In genomic region chr7:29915481-29916215, GRCh38 we compare ENCODE assay signal across 14 cellular contexts.
DNase-seq lines count a peak whose midpoint lies in the region; ATAC-seq and TF ChIP-seq lines count a peak whose summit lies in the region.
"Had no signal": no experiment of that assay in that cellular context is flagged by ENCODE, and none has a peak within 500 bp of the region (broad histone marks: within the 10 kb centered on the region; RNA-seq: fewer than 3 reads in every experiment).

No MANE protein-coding gene starts in this region.

- peak; percentile 43 for DNase-seq in EL
- peak; percentile 67 for DNase-seq in NCI-H2171 treated with DMSO at 0.1 percent for 48 hours (lab: John Stamatoyannopoulos, UW)
- peak; percentile 89 for DNase-seq in esophagus muscularis mucosa (ENCODE audit: extremely low spot score)
- DNase-seq in trophoblast cell, result no peak
- no peak for DNase-seq in HEK293T (ENCODE audit: extremely low spot score)
- DNase-seq in NCI-H1436 (lab: John Stamatoyannopoulos, UW), result no peak
- no peak for DNase-seq in activated CD4-positive, alpha-beta T cell treated with anti-CD3 and anti-CD28 coated beads, Interleukin-2, amount 50 U/mL, for 1 hour
- DNase-seq: activated CD4-positive, alpha-beta memory T cell treated with anti-CD3 and anti-CD28 coated beads for 36 hours; cerebellar nuclear complex; NCI-H187 treated with DMSO at 0.1 percent for 48 hours; stimulated activated naive B cell treated with anti-CD40 and anti-IgM and Interleukin-4, amounts not matched to agents 10 μg/mL and 1 μg/mL and 100 μg/mL, for 72 hours; T-helper 17 cell had no signal

- POLR2A ChIA-PET in HEK293T (lab: Yijun Ruan, JAX), result no interaction called here

- no peak overlapping the region for H3K4me2 ChIP-seq in trophoblast cell (ENCODE audit: low read length)

- no peak overlapping the region for H2AFZ ChIP-seq in trophoblast cell (ENCODE audit: insufficient read depth, low read length, poor library complexity)

- H3K27me3 ChIP-seq in esophagus muscularis mucosa (no peaks in the 10 kb centered on the region), trophoblast cell (ENCODE audit: insufficient read depth, low read length) (no peaks in the 10 kb centered on the region)

- no peak for TF ChIP-seq CTCF in esophagus muscularis mucosa (IDR thresholded peaks at IDR 0.05)

- H3K9me3 ChIP-seq in esophagus muscularis mucosa (no peaks in the 10 kb centered on the region), trophoblast cell (ENCODE audit: insufficient read depth, low read depth, low read length) (no peaks in the 10 kb centered on the region)

- no peak for TF ChIP-seq EP300 in esophagus muscularis mucosa (IDR thresholded peaks at IDR 0.05)

- H4K12ac ChIP-seq in trophoblast cell (ENCODE audit: low read depth, low read length), result no peak overlapping the region

- H2BK120ac ChIP-seq in trophoblast cell (ENCODE audit: insufficient read depth, low read length, poor library complexity), result no peak overlapping the region

- intact Hi-C loops in esophagus muscularis mucosa (cut with DNase I), result no loop called here

- CTCF ChIA-PET in HEK293T (lab: Yijun Ruan, JAX), result interaction anchor here (0.5 kb wide), 1 partner anchor 988 kb away, joined by 3 read pairs; no protein-coding TSS in a partner anchor

- no peak overlapping the region for H4K91ac ChIP-seq in trophoblast cell (ENCODE audit: low read depth, low read length)

- WGBS in esophagus muscularis mucosa, result 30% methylated on average over 7 of the region's 7 CpGs
- no CpG with 5 or more reads among the region's 7 CpGs for whole genome bisulfite sequencing in trophoblast cell (ENCODE audit: extremely low coverage, insufficient coverage, insufficient read length)

- H4K8ac ChIP-seq in trophoblast cell (ENCODE audit: low read depth, low read length), result no peak overlapping the region

- H3K36me3 ChIP-seq in esophagus muscularis mucosa (peaks cover 0 to 9% (median 7%) of the 10 kb centered on the region in 4 donors), trophoblast cell (ENCODE audit: control insufficient read depth in 1 of 2, insufficient read depth in 2 of 2, low read length in 2 of 2) (peaks cover 4 to 11% of the 10 kb centered on the region in 2 experiments)

- no peak for ATAC-seq in HG03571 (IDR thresholded peaks at IDR 0.05; ENCODE audit: unreplicated experiment)
- ATAC-seq: stimulated activated naive B cell treated with anti-CD40 and anti-IgM and Interleukin-4, amounts not matched to agents 10 μg/mL and 1 μg/mL and 100 μg/mL, for 72 hours; T-helper 17 cell had no signal

- no peak overlapping the region for H3K23ac ChIP-seq in trophoblast cell (ENCODE audit: low read length)

- H3K4me1 ChIP-seq in esophagus muscularis mucosa (peaks cover 4 to 15% (median 13%) of the 10 kb centered on the region in 4 donors), trophoblast cell (ENCODE audit: control insufficient read depth in 1 of 2, insufficient read depth in 2 of 2, low read length in 2 of 2) (peaks cover 3 to 6% of the 10 kb centered on the region in 2 experiments)

- peak overlapping the region in 3 of 4 donors; percentile 11 to 33 (median 13) for H3K27ac ChIP-seq in esophagus muscularis mucosa (replicated peaks in 1 of 4)
- H3K27ac ChIP-seq in trophoblast cell (ENCODE audit: low read depth, low read length), result no peak overlapping the region

- H2AK5ac ChIP-seq in trophoblast cell (ENCODE audit: low read length), result no peak overlapping the region

- H2BK5ac ChIP-seq in trophoblast cell (ENCODE audit: low read depth, low read length, poor library complexity), result no peak overlapping the region

- H3K4me3 ChIP-seq in esophagus muscularis mucosa (no peak overlapping the region), trophoblast cell (ENCODE audit: low read depth, low read length) (no peak overlapping the region)
- H3K4me3 ChIP-seq: lung had no signal

- no peaks in the 10 kb centered on the region for H3K79me2 ChIP-seq in trophoblast cell (ENCODE audit: control insufficient read depth, insufficient read depth, low read length, poor library complexity)

- H3K9ac ChIP-seq in trophoblast cell (ENCODE audit: low read length), result peak overlapping the region; percentile 51

- H3K14ac ChIP-seq in trophoblast cell (ENCODE audit: low read length), result no peak overlapping the region

- no peak for TF ChIP-seq POLR2A in esophagus muscularis mucosa (IDR thresholded peaks at IDR 0.05; ENCODE audit: low read depth)

- H3K79me1 ChIP-seq in trophoblast cell (ENCODE audit: low read length), result no peaks in the 10 kb centered on the region

- no peak overlapping the region for H2BK12ac ChIP-seq in trophoblast cell (ENCODE audit: low read length)

- no peak overlapping the region for H3K4ac ChIP-seq in trophoblast cell (ENCODE audit: low read depth, low read length)

- no peak overlapping the region for H3K18ac ChIP-seq in trophoblast cell (ENCODE audit: low read length)

TF ChIP-seq in HEK293T, 16 proteins besides CTCF, POLR2A, EP300 and RAD21:
- TF ChIP-seq BHLHE40 (IDR thresholded peaks at IDR 0.05; ENCODE audit: borderline replicate concordance) (no peak), CTBP1 (IDR thresholded peaks at IDR 0.05; ENCODE audit: borderline replicate concordance) (no peak), TARDBP (IDR thresholded peaks at IDR 0.05) (no peak), SUZ12 (IDR thresholded peaks at IDR 0.05) (no peak), FOXM1 (IDR thresholded peaks at IDR 0.05; ENCODE audit: borderline replicate concordance) (no peak), ELF4 (IDR thresholded peaks at IDR 0.05) (no peak), L3MBTL2 (conservative IDR thresholded peaks at IDR 0.05) (no peak), PKNOX1 (IDR thresholded peaks at IDR 0.05) (no peak), HDGF (IDR thresholded peaks at IDR 0.05; ENCODE audit: borderline replicate concordance) (no peak), SP1 (IDR thresholded peaks at IDR 0.05) (no peak), LEF1 (IDR thresholded peaks at IDR 0.05; ENCODE audit: borderline replicate concordance) (no peak), FOXA1 (IDR thresholded peaks at IDR 0.05) (no peak), NFRKB (IDR thresholded peaks at IDR 0.05) (no peak), ARNT (IDR thresholded peaks at IDR 0.05) (no peak), ZNF384 (IDR thresholded peaks at IDR 0.05) (no peak), FOXK2 (IDR thresholded peaks at IDR 0.05) (no peak)

Comparison
In these comparisons a context has a peak if more than half of its experiments do, and no peak if none do; other contexts are left out.
1. DNase-seq: peak in EL (single experiment), NCI-H2171 treated with DMSO at 0.1 percent for 48 hours (single experiment) and esophagus muscularis mucosa (single experiment); none in trophoblast cell (0 of 2), HEK293T (single experiment), NCI-H1436 (single experiment) and activated CD4-positive, alpha-beta T cell treated with anti-CD3 and anti-CD28 coated beads, Interleukin-2, amount 50 U/mL, for 1 hour (single experiment).